1 cellular context compared by ENCODE assay signal in the genomic region with DNA sequence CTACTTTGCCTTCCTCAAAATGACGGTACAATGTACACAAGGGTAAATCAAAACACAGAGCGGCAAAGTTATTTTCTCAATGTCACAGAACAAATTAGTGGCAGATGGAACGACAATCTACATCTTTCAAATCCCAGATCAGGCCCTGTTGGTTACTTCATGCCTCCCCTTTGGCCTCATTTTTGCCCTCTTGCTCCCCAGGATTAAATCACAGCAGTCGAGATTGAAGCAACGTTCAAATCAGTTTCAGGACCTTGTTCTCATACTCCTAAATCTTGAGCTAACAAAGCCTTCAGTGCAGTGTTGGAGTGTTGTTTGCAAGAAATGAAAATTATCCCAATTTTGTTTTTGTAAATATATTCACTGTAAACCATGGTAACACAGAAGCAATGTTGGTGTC.
TF ChIP-seq lines count a peak whose summit lies in the region.

No MANE protein-coding gene starts in this region.

TF ChIP-seq in HepG2, 621 proteins besides CTCF, POLR2A, EP300 and RAD21 (continued from another document):
- no peak for TF ChIP-seq ATF6 (CRISPR knock-in tag; conservative IDR thresholded peaks at IDR 0.05)
- TF ChIP-seq RBM39 (IDR thresholded peaks at IDR 0.05; ENCODE audit: low read depth, low read length, poor library complexity, severe bottlenecking): no peak
- TF ChIP-seq HCFC1 (IDR thresholded peaks at IDR 0.05; ENCODE audit: low read depth, low read length): no peak
- TF ChIP-seq MAFF (IDR thresholded peaks at IDR 0.05; ENCODE audit: low read depth, low read length): no peak
- TF ChIP-seq EEA1 (CRISPR knock-in tag; IDR thresholded peaks at IDR 0.05; ENCODE audit: borderline replicate concordance): no peak
- TF ChIP-seq, protein P1, sequence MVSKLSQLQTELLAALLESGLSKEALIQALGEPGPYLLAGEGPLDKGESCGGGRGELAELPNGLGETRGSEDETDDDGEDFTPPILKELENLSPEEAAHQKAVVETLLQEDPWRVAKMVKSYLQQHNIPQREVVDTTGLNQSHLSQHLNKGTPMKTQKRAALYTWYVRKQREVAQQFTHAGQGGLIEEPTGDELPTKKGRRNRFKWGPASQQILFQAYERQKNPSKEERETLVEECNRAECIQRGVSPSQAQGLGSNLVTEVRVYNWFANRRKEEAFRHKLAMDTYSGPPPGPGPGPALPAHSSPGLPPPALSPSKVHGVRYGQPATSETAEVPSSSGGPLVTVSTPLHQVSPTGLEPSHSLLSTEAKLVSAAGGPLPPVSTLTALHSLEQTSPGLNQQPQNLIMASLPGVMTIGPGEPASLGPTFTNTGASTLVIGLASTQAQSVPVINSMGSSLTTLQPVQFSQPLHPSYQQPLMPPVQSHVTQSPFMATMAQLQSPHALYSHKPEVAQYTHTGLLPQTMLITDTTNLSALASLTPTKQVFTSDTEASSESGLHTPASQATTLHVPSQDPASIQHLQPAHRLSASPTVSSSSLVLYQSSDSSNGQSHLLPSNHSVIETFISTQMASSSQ (IDR thresholded peaks at IDR 0.05; ENCODE audit: low read depth): no peak
- TF ChIP-seq, protein P1 (CRISPR knock-in tag; IDR thresholded peaks at IDR 0.05; ENCODE audit: borderline replicate concordance): no peak
- no peak for TF ChIP-seq HMGXB4 (CRISPR knock-in tag; IDR thresholded peaks at IDR 0.05; ENCODE audit: borderline replicate concordance in 1 of 2, low read depth in 1 of 2)
- TF ChIP-seq ZNF607 (CRISPR knock-in tag; IDR thresholded peaks at IDR 0.05; ENCODE audit: borderline replicate concordance): no peak
- no peak for TF ChIP-seq NR2C2 (CRISPR knock-in tag; IDR thresholded peaks at IDR 0.05; ENCODE audit: borderline replicate concordance)
- no peak for TF ChIP-seq ZNF441 (CRISPR knock-in tag; IDR thresholded peaks at IDR 0.05; ENCODE audit: borderline replicate concordance)
- no peak for TF ChIP-seq ZFP36 (IDR thresholded peaks at IDR 0.05; ENCODE audit: borderline replicate concordance, low read depth, low read length, partially characterized antibody)
- no peak for TF ChIP-seq KLF16 (CRISPR knock-in tag; IDR thresholded peaks at IDR 0.05)
- no peak for TF ChIP-seq SAFB2 (CRISPR knock-in tag; IDR thresholded peaks at IDR 0.05; ENCODE audit: borderline replicate concordance, low read depth)
- TF ChIP-seq KIAA2018 (CRISPR knock-in tag; IDR thresholded peaks at IDR 0.05; ENCODE audit: borderline replicate concordance): no peak
- no peak for TF ChIP-seq ZNF558 (CRISPR knock-in tag; IDR thresholded peaks at IDR 0.05; ENCODE audit: borderline replicate concordance)
